20 cellular contexts compared by ENCODE assay signal in genomic region chr12:99232324-99232723, GRCh38.
DNase-seq lines count a peak whose midpoint lies in the region; ATAC-seq and TF ChIP-seq lines count a peak whose summit lies in the region.
"Had no signal": no experiment of that assay in that cellular context is flagged by ENCODE, and none has a peak within 500 bp of the region (broad histone marks: within the 10 kb centered on the region; RNA-seq: fewer than 3 reads in every experiment).

No MANE protein-coding gene starts in this region.

- no peaks in the 10 kb centered on the region for H3F3A ChIP-seq in neural progenitor cell (ENCODE audit: low read depth)

- no peak overlapping the region for H3K4me3 Mint-ChIP-seq in neural progenitor cell
- H3K4me3 Mint-ChIP-seq: HFFc6; T-helper 1 cell treated with Interleukin-12 subunit alpha and Interleukin-12 subunit beta and Interleukin-4 antibody, amounts not matched to agents 30 μg/mL and 1 μg/mL, for 36 hours had no signal

- peaks cover 11% of the 10 kb centered on the region for H3K4me1 Mint-ChIP-seq in neural progenitor cell

- peaks cover 10% of the 10 kb centered on the region for H3K9me3 Mint-ChIP-seq in neural progenitor cell
- H3K9me3 Mint-ChIP-seq: T-helper 1 cell treated with Interleukin-12 subunit alpha and Interleukin-12 subunit beta and Interleukin-4 antibody, amounts not matched to agents 30 μg/mL and 1 μg/mL, for 36 hours had no signal

- no peak overlapping the region for H3K9ac ChIP-seq in neural progenitor cell
- H3K9ac ChIP-seq: KMS-11, SK-N-SH had no signal

- H3K4me3 ChIP-seq in neural progenitor cell (no peak overlapping the region), mucosa of descending colon (no peak overlapping the region)
- H3K4me3 ChIP-seq: MG63 had no signal

- H3K27me3 ChIP-seq in neural progenitor cell = no peaks in the 10 kb centered on the region
- H3K27me3 ChIP-seq: MG63 had no signal

- H3K9me3 ChIP-seq in neural progenitor cell (ENCODE audit: low read depth) (no peaks in the 10 kb centered on the region), mucosa of descending colon (peaks cover 12% of the 10 kb centered on the region)
- H3K9me3 ChIP-seq: MG63, SK-N-SH had no signal

- no peaks in the 10 kb centered on the region for H3K79me2 ChIP-seq in neural progenitor cell (ENCODE audit: low read depth)

- H3K4me2 ChIP-seq in neural progenitor cell = peak overlapping the region; percentile 46
- H3K4me2 ChIP-seq: KMS-11, SK-N-SH had no signal

- no peaks in the 10 kb centered on the region for H4K20me1 ChIP-seq in neural progenitor cell (ENCODE audit: low read depth)

- H3K4me1 ChIP-seq in neural progenitor cell (peaks cover 14% of the 10 kb centered on the region), mucosa of descending colon (ENCODE audit: low read depth) (no peaks in the 10 kb centered on the region)

- no peak for TF ChIP-seq CTCF in neural progenitor cell (IDR thresholded peaks at IDR 0.05)
- TF ChIP-seq CTCF in mucosa of descending colon (IDR thresholded peaks at IDR 0.05) = no peak

- no peaks in the 10 kb centered on the region for H3K27me3 Mint-ChIP-seq in neural progenitor cell (ENCODE audit: insufficient read depth, low read depth)

- peak; percentile 13 for DNase-seq in NCI-H1092 treated with DMSO at 0.1 percent for 48 hours (lab: John Stamatoyannopoulos, UW)
- DNase-seq in NCI-H1092 (lab: John Stamatoyannopoulos, UW) = no peak
- DNase-seq in NCI-H2081 treated with DMSO at 0.1 percent for 48 hours (lab: John Stamatoyannopoulos, UW) = peak; percentile 12
- peak; percentile 16 for DNase-seq in NCI-H774 (lab: John Stamatoyannopoulos, UW)
- peak; percentile 41 for DNase-seq in neural progenitor cell (ENCODE audit: low spot score)
- no peak for DNase-seq in sciatic nerve (ENCODE audit: low spot score)
- DNase-seq in mucosa of descending colon = no peak
- DNase-seq: DMS153, HFFc6, MG63, NCI-H187, NCI-H446 treated with DMSO at 0.1 percent for 48 hours, Right ventricle myocardium superior, SK-N-SH had no signal

- no peak overlapping the region for H3K27ac ChIP-seq in neural progenitor cell
- H3K27ac ChIP-seq: 22Rv1, C4-2B, KMS-11 had no signal

- H2AFZ ChIP-seq in neural progenitor cell (replicated peaks) = no peak overlapping the region

- peaks cover 2% of the 10 kb centered on the region for H3K36me3 Mint-ChIP-seq in neural progenitor cell

- no peak overlapping the region for H3K27ac Mint-ChIP-seq in neural progenitor cell
- H3K27ac Mint-ChIP-seq: HFFc6; T-helper 1 cell treated with Interleukin-12 subunit alpha and Interleukin-12 subunit beta and Interleukin-4 antibody, amounts not matched to agents 30 μg/mL and 1 μg/mL, for 36 hours had no signal

- H3K36me3 ChIP-seq in neural progenitor cell (no peaks in the 10 kb centered on the region), mucosa of descending colon (ENCODE audit: low read depth) (no peaks in the 10 kb centered on the region)
- H3K36me3 ChIP-seq: MG63 had no signal

- intact Hi-C loops in sciatic nerve (cut with DNase I) (no loop called here), mucosa of descending colon (cut with DNase I, micrococcal nuclease) (no loop called here)

- no peak for ATAC-seq in sciatic nerve
- no peak for ATAC-seq in GM21737 (IDR thresholded peaks at IDR 0.05; ENCODE audit: unreplicated experiment)
- no peak for ATAC-seq in mucosa of descending colon
- ATAC-seq: Panc1 had no signal

Comparison
In these comparisons a context has a peak if more than half of its experiments do, and no peak if none do; other contexts are left out.
1. DNase-seq: peak in NCI-H1092 treated with DMSO at 0.1 percent for 48 hours (single experiment), NCI-H2081 treated with DMSO at 0.1 percent for 48 hours (single experiment), NCI-H774 (single experiment) and neural progenitor cell (single experiment); none in NCI-H1092 (single experiment), sciatic nerve (single experiment) and mucosa of descending colon (0 of 3).